ENCODE assay signal across 13 cellular contexts in the genomic region with DNA sequence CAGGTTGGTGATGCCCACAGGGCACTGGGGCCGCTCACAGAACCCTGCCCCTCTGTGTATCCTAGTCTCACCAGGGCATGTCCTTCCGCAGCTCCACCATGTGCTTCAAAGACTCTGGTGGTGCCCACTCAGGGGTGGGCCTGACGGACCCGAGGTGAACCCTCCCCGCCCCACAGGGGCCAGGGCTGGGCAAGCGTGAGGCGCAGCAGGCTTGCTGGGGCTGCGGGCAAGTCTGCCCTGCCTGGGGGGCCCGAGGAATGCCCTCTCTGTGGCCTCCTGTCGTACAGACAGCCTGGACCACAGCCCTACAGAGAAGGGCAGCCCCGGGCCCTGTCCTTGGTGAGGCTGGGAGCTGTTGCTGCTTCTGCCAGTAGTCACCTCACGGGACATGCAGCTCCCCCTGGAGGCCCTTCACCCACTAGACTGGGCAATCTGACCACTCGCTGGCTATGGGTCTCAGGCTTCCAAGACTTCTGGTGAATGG. TPM values are rescaled to one million over a fixed set of nuclear protein-coding genes. Genes with fewer than 3 reads are reported as not detected.
DNase-seq lines count a peak whose midpoint lies in the region; ATAC-seq, FAIRE-seq and TF ChIP-seq lines count a peak whose summit lies in the region.
"Had no signal": no experiment of that assay in that cellular context is flagged by ENCODE, and none has a peak within 500 bp of the region (broad histone marks: within the 10 kb centered on the region; RNA-seq: fewer than 3 reads in every experiment).

No MANE protein-coding gene starts in this region.

- H3K4me3 ChIP-seq in BJ (ENCODE audit: low read depth, low read length): no peak overlapping the region
- no peak overlapping the region for H3K4me3 ChIP-seq in HepG2 (replicated peaks in 1 of 3; ENCODE audit: insufficient read depth in 1 of 3, low read depth in 2 of 3, low read length in 3 of 3)
- H3K4me3 ChIP-seq in esophagus muscularis mucosa: no peak overlapping the region

- no peaks in the 10 kb centered on the region for H3K79me2 ChIP-seq in HepG2 (ENCODE audit: insufficient read depth, low read length)

- H3K27ac Mint-ChIP-seq in chondrocyte (ENCODE audit: unreplicated experiment): no peak overlapping the region

- TF ChIP-seq POLR2A in HepG2 (IDR thresholded peaks at IDR 0.05; ENCODE audit: insufficient read depth in 1 of 2, low read depth in 2 of 2, low read length in 2 of 2): no peak
- no peak for TF ChIP-seq POLR2A in esophagus muscularis mucosa (IDR thresholded peaks at IDR 0.05; ENCODE audit: low read depth)

- TF ChIP-seq RAD21 in HepG2 (CRISPR knock-in tag; IDR thresholded peaks at IDR 0.05): peak; percentile 64

- H3K27me3 ChIP-seq in BJ (ENCODE audit: control insufficient read depth, insufficient read depth, low read length) (no peaks in the 10 kb centered on the region), HepG2 (ENCODE audit: control insufficient read depth in 1 of 2, insufficient read depth in 2 of 2, low read length in 2 of 2) (no peaks in the 10 kb centered on the region), esophagus muscularis mucosa (no peaks in the 10 kb centered on the region)

- H3K4me2 ChIP-seq in HepG2 (ENCODE audit: low read depth, low read length): no peak overlapping the region
- H3K4me2 ChIP-seq: KMS-11 had no signal

- ATAC-seq in HepG2: peak; percentile 83

- peak; percentile 60 for TF ChIP-seq CTCF in BJ (IDR thresholded peaks at IDR 0.05; ENCODE audit: insufficient read depth, low read depth, low read length)
- peak; percentile 67 for TF ChIP-seq CTCF in chondrocyte (IDR thresholded peaks at IDR 0.05)
- peak; percentile 62 for TF ChIP-seq CTCF in HepG2 (CRISPR knock-in tag; IDR thresholded peaks at IDR 0.05)
- no peak for TF ChIP-seq CTCF in esophagus muscularis mucosa (IDR thresholded peaks at IDR 0.05)

- H3K4me1 ChIP-seq in HepG2 (ENCODE audit: insufficient read depth, low read length): no peaks in the 10 kb centered on the region
- H3K4me1 ChIP-seq in esophagus muscularis mucosa: peaks cover 0 to 11% (median 4%) of the 10 kb centered on the region in 4 donors

- no peak overlapping the region for H2AFZ ChIP-seq in HepG2 (ENCODE audit: low read length)

- peaks cover 3% of the 10 kb centered on the region for H3K36me3 Mint-ChIP-seq in chondrocyte (ENCODE audit: low read depth)

- H3K9me3 ChIP-seq in HepG2 (ENCODE audit: low read length) (no peaks in the 10 kb centered on the region), esophagus muscularis mucosa (no peaks in the 10 kb centered on the region)

- intact Hi-C loops in HepG2 (cut with micrococcal nuclease; ENCODE audit: unreplicated experiment): loop anchor here (2.0 kb wide), 1 partner anchor 70 kb away; no protein-coding TSS in a partner anchor
- intact Hi-C loops in esophagus muscularis mucosa (cut with DNase I): no loop called here

- DNase-seq in BJ (ENCODE audit: low read depth) (no peak), M059J (ENCODE audit: low read depth) (peak; percentile 37), chondrocyte (ENCODE audit: low spot score) (peak; percentile 85), HepG2 (ENCODE audit: low spot score) (peak; percentile 34), COLO829 (ENCODE audit: low spot score) (no peak), esophagus muscularis mucosa (ENCODE audit: extremely low spot score) (no peak), NCI-H2171 (lab: John Stamatoyannopoulos, UW) (no peak)
- DNase-seq in activated CD8-positive, alpha-beta memory T cell treated with anti-CD3 and anti-CD28 coated beads, Interleukin-2, amount 50 U/mL, for 48 hours: no peak
- DNase-seq: activated CD4-positive, alpha-beta T cell treated with anti-CD3 and anti-CD28 coated beads for 1 hour; DMS79 treated with DMSO at 0.1 percent for 48 hours had no signal

- WGBS in HepG2 (ENCODE audit: low lambda C conversion rate): 60% methylated on average over 1 of the region's 13 CpGs
- 95% methylated on average over 3 of the region's 13 CpGs for WGBS in esophagus muscularis mucosa

- H3K4me1 Mint-ChIP-seq in chondrocyte (ENCODE audit: low read depth): peaks cover 9% of the 10 kb centered on the region

- in situ Hi-C loops in HepG2 (cut with HindIII; ENCODE audit: extremely low pct_ligation_motif_present, low pct_unique_long_range_greater_than_20kb): no loop called here

- no peak overlapping the region for H3K4me3 Mint-ChIP-seq in chondrocyte (ENCODE audit: unreplicated experiment)

- TF ChIP-seq EP300 in HepG2 (IDR thresholded peaks at IDR 0.05; ENCODE audit: low read depth in 2 of 2, low read length in 2 of 2) (no peak), HepG2 (CRISPR knock-in tag; IDR thresholded peaks at IDR 0.05; ENCODE audit: borderline replicate concordance) (no peak), esophagus muscularis mucosa (IDR thresholded peaks at IDR 0.05) (no peak)

- no peak for FAIRE-seq in HepG2 (lab: Jason Lieb, UNC)
- FAIRE-seq: urothelium cell line had no signal

- H3K27me3 Mint-ChIP-seq in chondrocyte (ENCODE audit: low read depth): no peaks in the 10 kb centered on the region

- H3K36me3 ChIP-seq in BJ (ENCODE audit: control insufficient read depth, insufficient read depth, low read length) (peaks cover 1% of the 10 kb centered on the region; the same call in 1 of the 2 replicates), HepG2 (replicated peaks in 1 of 2; ENCODE audit: control insufficient read depth in 1 of 2, insufficient read depth in 2 of 2, low read length in 2 of 2) (no peaks in the 10 kb centered on the region), esophagus muscularis mucosa (peaks cover 0 to 31% (median 8%) of the 10 kb centered on the region in 4 donors)

- no TSS peak for BruUV-seq in HepG2 (replicated peaks; lab: Mats Ljungman, UMichigan)

- H4K20me1 ChIP-seq in HepG2 (ENCODE audit: insufficient read depth, low read length): no peaks in the 10 kb centered on the region

- POLR2A ChIA-PET in BJ (lab: Charles Lee) (interaction anchor here (0.6 kb wide), 1 partner anchor 9 kb away, joined by 14 read pairs; no protein-coding TSS in a partner anchor), HepG2 (lab: Yijun Ruan, JAX) (no interaction called here)

- no peaks in the 10 kb centered on the region for H3K9me3 Mint-ChIP-seq in chondrocyte (ENCODE audit: low read depth)

- H3K27ac ChIP-seq in HepG2 (ENCODE audit: extremely low read length, insufficient read depth, low read length): no peak overlapping the region
- H3K27ac ChIP-seq in esophagus muscularis mucosa (replicated peaks in 1 of 4): no peak overlapping the region
- H3K27ac ChIP-seq: KMS-11 had no signal

- CTCF ChIA-PET in BJ (lab: Yijun Ruan, JAX) (interaction anchor here (0.6 to 3.6 kb wide), 15 partner anchors 10 to 151 kb away, joined by 3 to 13 read pairs (median 4); no protein-coding TSS in a partner anchor), HepG2 (lab: Yijun Ruan, JAX; ENCODE audit: low intra/inter-chr PET ratio, low total read pairs) (interaction anchor here (1.7 to 2.1 kb wide), 2 partner anchors 70 to 110 kb away, joined by 7 to 12 read pairs; no protein-coding TSS in a partner anchor)

- H3K9ac ChIP-seq in HepG2 (ENCODE audit: insufficient read depth, low read depth, low read length): no peak overlapping the region
- H3K9ac ChIP-seq: KMS-11 had no signal

RNA-seq across cellular contexts. Expression of gene TBX1, which starts 40.2 kb away (rescaled TPM):
- polyA plus RNA-seq in BJ (2011; rRNA removed): not detected in 2 replicates
- polyA minus RNA-seq in BJ (2011; rRNA and poly(A)+ RNA removed): not detected in 2 replicates
- total RNA-seq in M059J (2014; rRNA removed; shearing (Covaris generic)): 0.10 TPM in 1 of 2 replicates, not detected in the other
- 0.28 to 20.8 TPM in 2 of 3 replicates, not detected in the other for total RNA-seq in chondrocyte
- total RNA-seq in HepG2 (2016; rRNA removed; fragmentation: Illumina TruSeq; extraction: Trizol): not detected in 2 replicates
- not detected in 2 replicates for total RNA-seq in HepG2 (2016; cell fraction: cytosol; rRNA removed; fragmentation: Illumina TruSeq; extraction: Trizol; ENCODE audit: low read depth)
- not detected in 2 replicates for total RNA-seq in HepG2 (2016; cell fraction: insoluble cytoplasmic fraction; rRNA removed; fragmentation: Illumina TruSeq; extraction: Trizol)
- not detected in 2 replicates for total RNA-seq in HepG2 (2016; cell fraction: membrane; rRNA removed; fragmentation: Illumina TruSeq; extraction: Trizol)
- not detected in 2 replicates for total RNA-seq in HepG2 (2016; cell fraction: nucleus; rRNA removed; fragmentation: Illumina TruSeq; extraction: Trizol)
- polyA plus RNA-seq in HepG2 (2011; rRNA removed): not detected in 2 replicates
- 0.03 TPM in 1 of 2 replicates, not detected in the other for polyA plus RNA-seq in HepG2 (2011; cell fraction: cytosol; rRNA removed)
- 0.23 TPM in 1 of 2 replicates, not detected in the other for polyA plus RNA-seq in HepG2 (2011; cell fraction: nucleus; rRNA removed)
- not detected in 2 replicates for polyA plus RNA-seq in HepG2 (2012)
- not detected in 2 replicates for polyA plus RNA-seq in HepG2 (2016; cell fraction: cytosol; fragmentation: Illumina TruSeq; extraction: Trizol; ENCODE audit: low read depth)
- polyA plus RNA-seq in HepG2 (2016; cell fraction: insoluble cytoplasmic fraction; fragmentation: Illumina TruSeq; extraction: Trizol; ENCODE audit: low read depth): not detected in 2 replicates
- polyA plus RNA-seq in HepG2 (2016; cell fraction: membrane; fragmentation: Illumina TruSeq; extraction: Trizol; ENCODE audit: low read depth): 0.08 TPM in 1 of 2 replicates, not detected in the other
- not detected in 2 replicates for polyA plus RNA-seq in HepG2 (2016; cell fraction: nucleus; fragmentation: Illumina TruSeq; extraction: Trizol; ENCODE audit: insufficient read depth, low read depth)
- not detected in 2 replicates for polyA minus RNA-seq in HepG2 (2011; rRNA and poly(A)+ RNA removed; ENCODE audit: low replicate concordance)
- polyA minus RNA-seq in HepG2 (2011; cell fraction: cytosol; rRNA and poly(A)+ RNA removed): not detected in 2 replicates
- not detected in 2 replicates for polyA minus RNA-seq in HepG2 (2011; cell fraction: nucleus; rRNA and poly(A)+ RNA removed)
- total RNA-seq in esophagus muscularis mucosa: 1 to 10 TPM; 1.4 to 2.5 (median 1.8) TPM
- polyA plus RNA-seq: neural cell had no signal

RNA-seq across cellular contexts. Expression of gene GNB1L, which starts 53.9 kb away (rescaled TPM):
- 1.3 and 3.6 TPM in 2 replicates for polyA plus RNA-seq in BJ (2011; rRNA removed)
- polyA minus RNA-seq in BJ (2011; rRNA and poly(A)+ RNA removed): 0.24 and 1.0 TPM in 2 replicates
- total RNA-seq in M059J (2014; rRNA removed; shearing (Covaris generic)): 4.0 and 7.6 TPM in 2 replicates
- total RNA-seq in chondrocyte: 4.9 to 5.3 TPM (median 5.0 TPM) in 3 replicates
- total RNA-seq in HepG2 (2016; rRNA removed; fragmentation: Illumina TruSeq; extraction: Trizol): 7.4 and 7.7 TPM in 2 replicates
- 2.1 and 3.2 TPM in 2 replicates for total RNA-seq in HepG2 (2016; cell fraction: cytosol; rRNA removed; fragmentation: Illumina TruSeq; extraction: Trizol; ENCODE audit: low read depth)
- 7.8 and 8.7 TPM in 2 replicates for total RNA-seq in HepG2 (2016; cell fraction: insoluble cytoplasmic fraction; rRNA removed; fragmentation: Illumina TruSeq; extraction: Trizol)
- total RNA-seq in HepG2 (2016; cell fraction: membrane; rRNA removed; fragmentation: Illumina TruSeq; extraction: Trizol): 4.1 and 4.4 TPM in 2 replicates
- 4.8 and 5.3 TPM in 2 replicates for total RNA-seq in HepG2 (2016; cell fraction: nucleus; rRNA removed; fragmentation: Illumina TruSeq; extraction: Trizol)
- polyA plus RNA-seq in HepG2 (2011; rRNA removed): 2.1 and 2.5 TPM in 2 replicates
- 1.7 and 3.9 TPM in 2 replicates for polyA plus RNA-seq in HepG2 (2011; cell fraction: cytosol; rRNA removed)
- polyA plus RNA-seq in HepG2 (2011; cell fraction: nucleus; rRNA removed): 4.7 and 6.8 TPM in 2 replicates
- 2.4 and 4.1 TPM in 2 replicates for polyA plus RNA-seq in HepG2 (2012)
- 1.7 and 2.3 TPM in 2 replicates for polyA plus RNA-seq in HepG2 (2016; cell fraction: cytosol; fragmentation: Illumina TruSeq; extraction: Trizol; ENCODE audit: low read depth)
- 5.9 and 6.5 TPM in 2 replicates for polyA plus RNA-seq in HepG2 (2016; cell fraction: insoluble cytoplasmic fraction; fragmentation: Illumina TruSeq; extraction: Trizol; ENCODE audit: low read depth)
- polyA plus RNA-seq in HepG2 (2016; cell fraction: membrane; fragmentation: Illumina TruSeq; extraction: Trizol; ENCODE audit: low read depth): 2.8 and 3.1 TPM in 2 replicates
- polyA plus RNA-seq in HepG2 (2016; cell fraction: nucleus; fragmentation: Illumina TruSeq; extraction: Trizol; ENCODE audit: insufficient read depth, low read depth): 4.2 and 7.0 TPM in 2 replicates
- 2.4 and 4.9 TPM in 2 replicates for polyA minus RNA-seq in HepG2 (2011; rRNA and poly(A)+ RNA removed; ENCODE audit: low replicate concordance)
- polyA minus RNA-seq in HepG2 (2011; cell fraction: cytosol; rRNA and poly(A)+ RNA removed): 1.7 and 2.4 TPM in 2 replicates
- 0.75 and 1.8 TPM in 2 replicates for polyA minus RNA-seq in HepG2 (2011; cell fraction: nucleus; rRNA and poly(A)+ RNA removed)
- 1 to 10 TPM; 4.6 to 8.7 (median 6.8) TPM for total RNA-seq in esophagus muscularis mucosa

RNA-seq across cellular contexts. Expression of gene RTL10, which starts 53.9 kb away (rescaled TPM):
- polyA plus RNA-seq in BJ (2011; rRNA removed): 11.7 and 18.9 TPM in 2 replicates
- 22.2 and 29.5 TPM in 2 replicates for polyA minus RNA-seq in BJ (2011; rRNA and poly(A)+ RNA removed)
- 3.5 and 7.6 TPM in 2 replicates for total RNA-seq in M059J (2014; rRNA removed; shearing (Covaris generic))
- total RNA-seq in chondrocyte: 15.6 to 24.5 TPM (median 18.2 TPM) in 3 replicates
- 14.1 and 17.6 TPM in 2 replicates for total RNA-seq in HepG2 (2016; rRNA removed; fragmentation: Illumina TruSeq; extraction: Trizol)
- 2.4 and 2.6 TPM in 2 replicates for total RNA-seq in HepG2 (2016; cell fraction: cytosol; rRNA removed; fragmentation: Illumina TruSeq; extraction: Trizol; ENCODE audit: low read depth)
- 10.3 and 13.8 TPM in 2 replicates for total RNA-seq in HepG2 (2016; cell fraction: insoluble cytoplasmic fraction; rRNA removed; fragmentation: Illumina TruSeq; extraction: Trizol)
- 6.4 and 6.7 TPM in 2 replicates for total RNA-seq in HepG2 (2016; cell fraction: membrane; rRNA removed; fragmentation: Illumina TruSeq; extraction: Trizol)
- total RNA-seq in HepG2 (2016; cell fraction: nucleus; rRNA removed; fragmentation: Illumina TruSeq; extraction: Trizol): 15.1 and 15.3 TPM in 2 replicates
- polyA plus RNA-seq in HepG2 (2011; rRNA removed): 15.8 and 18.2 TPM in 2 replicates
- polyA plus RNA-seq in HepG2 (2011; cell fraction: cytosol; rRNA removed): 8.3 and 9.5 TPM in 2 replicates
- 47.3 and 53.1 TPM in 2 replicates for polyA plus RNA-seq in HepG2 (2011; cell fraction: nucleus; rRNA removed)
- polyA plus RNA-seq in HepG2 (2012): 11.3 and 11.9 TPM in 2 replicates
- 1.3 and 1.5 TPM in 2 replicates for polyA plus RNA-seq in HepG2 (2016; cell fraction: cytosol; fragmentation: Illumina TruSeq; extraction: Trizol; ENCODE audit: low read depth)
- 8.2 and 12.3 TPM in 2 replicates for polyA plus RNA-seq in HepG2 (2016; cell fraction: insoluble cytoplasmic fraction; fragmentation: Illumina TruSeq; extraction: Trizol; ENCODE audit: low read depth)
- polyA plus RNA-seq in HepG2 (2016; cell fraction: membrane; fragmentation: Illumina TruSeq; extraction: Trizol; ENCODE audit: low read depth): 2.5 and 3.1 TPM in 2 replicates
- polyA plus RNA-seq in HepG2 (2016; cell fraction: nucleus; fragmentation: Illumina TruSeq; extraction: Trizol; ENCODE audit: insufficient read depth, low read depth): 23.5 and 25.4 TPM in 2 replicates
- 46.0 and 112 TPM in 2 replicates for polyA minus RNA-seq in HepG2 (2011; rRNA and poly(A)+ RNA removed; ENCODE audit: low replicate concordance)
- 8.4 and 10.0 TPM in 2 replicates for polyA minus RNA-seq in HepG2 (2011; cell fraction: cytosol; rRNA and poly(A)+ RNA removed)
- 21.9 and 23.7 TPM in 2 replicates for polyA minus RNA-seq in HepG2 (2011; cell fraction: nucleus; rRNA and poly(A)+ RNA removed)
- 10 to 100 TPM in 2 of 4 donors, 1 to 10 TPM in 2; 5.6 to 14.8 (median 11.1) TPM for total RNA-seq in esophagus muscularis mucosa

Comparison
In these comparisons a context has a peak if more than half of its experiments do, and no peak if none do; other contexts are left out.
1. DNase-seq: peak in M059J (single experiment), chondrocyte (single experiment) and HepG2 (single experiment); none in BJ (single experiment), activated CD8-positive, alpha-beta memory T cell treated with anti-CD3 and anti-CD28 coated beads, Interleukin-2, amount 50 U/mL, for 48 hours (single experiment), COLO829 (single experiment), esophagus muscularis mucosa (single experiment) and NCI-H2171 (single experiment).
2. CTCF ChIP-seq: peak in BJ (single experiment), chondrocyte (single experiment) and HepG2 (single experiment); none in esophagus muscularis mucosa (0 of 3).